ENCODE assay signal across 9 cellular contexts in the genomic region with DNA sequence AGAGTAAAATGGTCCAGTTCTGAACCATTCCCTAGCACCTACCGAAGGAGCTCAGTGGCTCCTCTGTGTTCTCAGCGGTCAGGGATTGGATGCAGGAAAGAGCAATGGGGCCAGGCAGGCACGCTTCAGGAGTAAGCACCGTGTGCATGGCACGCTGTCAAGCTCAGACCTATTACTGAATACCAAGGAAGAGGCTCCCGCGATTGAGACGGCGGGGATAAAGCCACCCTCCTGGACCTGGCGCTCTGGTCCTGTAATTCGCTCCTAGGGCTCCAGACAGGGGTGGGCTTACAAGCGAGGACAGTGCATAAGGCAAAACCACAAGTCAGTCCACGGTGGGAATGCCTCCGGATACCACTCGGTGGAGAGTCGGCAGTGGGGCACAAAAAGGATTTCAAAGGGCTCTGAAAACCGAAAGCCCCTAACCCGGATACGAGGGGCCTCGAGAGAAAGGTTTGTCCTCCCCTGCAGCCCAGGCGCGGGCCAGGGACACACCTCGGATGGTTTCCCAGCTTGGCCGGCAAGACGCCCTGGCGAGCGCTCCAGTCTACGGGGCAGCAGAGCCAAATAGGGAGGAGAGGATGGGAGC. TPM values are rescaled to one million over a fixed set of nuclear protein-coding genes. Genes with fewer than 3 reads are reported as not detected.
DNase-seq lines count a peak whose midpoint lies in the region; ATAC-seq, FAIRE-seq and TF ChIP-seq lines count a peak whose summit lies in the region.
"Had no signal": no experiment of that assay in that cellular context is flagged by ENCODE, and none has a peak within 500 bp of the region (broad histone marks: within the 10 kb centered on the region; RNA-seq: fewer than 3 reads in every experiment).

No MANE protein-coding gene starts in this region.

- TF ChIP-seq CTCF in HCT116 (IDR thresholded peaks at IDR 0.05 in 2 of 3, conservative IDR thresholded peaks at IDR 0.05 in 1 of 3; ENCODE audit: borderline replicate concordance in 1 of 3, insufficient read depth in 1 of 3, low read depth in 2 of 3, low read length in 2 of 3): no peak

- peak overlapping the region; percentile 93 for H3K9ac ChIP-seq in HCT116 (ENCODE audit: low read length)

- H3K4me3 Mint-ChIP-seq in central memory CD8-positive, alpha-beta T cell: peak overlapping the region; percentile 87

- CTCF ChIA-PET in HCT116 (lab: Charles Lee): interaction anchor here (1.3 kb wide), 1 partner anchor 12 kb away, joined by 5 read pairs; no protein-coding TSS in a partner anchor

- ATAC-seq in HCT116 (peak; percentile 24; the same call in 1 of the 2 replicates), HG03045 (IDR thresholded peaks at IDR 0.05; ENCODE audit: unreplicated experiment) (no peak), GM19328 (IDR thresholded peaks at IDR 0.05; ENCODE audit: unreplicated experiment) (no peak)
- no peak for ATAC-seq in central memory CD8-positive, alpha-beta T cell (replicated peaks; ENCODE audit: extremely low read depth, poor library complexity, severe bottlenecking)

- H3K36me3 ChIP-seq in HCT116 (ENCODE audit: control insufficient read depth in 1 of 2, insufficient read depth in 2 of 2, low read length in 2 of 2) (no peaks in the 10 kb centered on the region), small intestine (ENCODE audit: control insufficient read depth in 2 of 2, insufficient read depth in 2 of 2, low read length in 2 of 2) (peaks cover 0 to 3% of the 10 kb centered on the region in 2 donors)

- TF ChIP-seq POLR2A in HCT116 (IDR thresholded peaks at IDR 0.05; ENCODE audit: borderline replicate concordance, extremely low read depth, insufficient read depth, insufficient read length): no peak

- H3K27me3 ChIP-seq in HCT116 (ENCODE audit: insufficient read depth, low read length) (no peaks in the 10 kb centered on the region), small intestine (ENCODE audit: control insufficient read depth in 2 of 2, insufficient read depth in 2 of 2, low read length in 2 of 2) (no peaks in the 10 kb centered on the region)

- FAIRE-seq in small intestine (lab: Jason Lieb, UNC): no peak
- FAIRE-seq: TTC549 had no signal

- RAD21 ChIA-PET in HCT116 (lab: Charles Lee; ENCODE audit: low non-redundant PET in 1 of 2, low total read pairs in 2 of 2, uncharacterized antibody in 2 of 2, unreplicated experiment in 2 of 2): no interaction called here

- no peak for TF ChIP-seq RAD21 in HCT116 (IDR thresholded peaks at IDR 0.05; ENCODE audit: low read depth)

- BruUV-seq in HCT116 (replicated peaks; lab: Mats Ljungman, UMichigan): no TSS peak

- H3K27ac Mint-ChIP-seq in central memory CD8-positive, alpha-beta T cell (ENCODE audit: low read depth): peak overlapping the region; percentile 88

- no peaks in the 10 kb centered on the region for H4K20me1 ChIP-seq in HCT116 (ENCODE audit: insufficient read depth)

- H3K27ac ChIP-seq in HCT116 (ENCODE audit: low read depth, low read length) (peak overlapping the region; percentile 78), small intestine (ENCODE audit: low read depth in 1 of 2, low read length in 1 of 2) (peak overlapping the region in 1 of 2 donors; percentile 95)

- DNase-seq in COR-L47 (lab: John Stamatoyannopoulos, UW) (peak; percentile 46), HCT116 (ENCODE audit: low read depth, low spot score) (no peak), RPMI8226 (peak; percentile 15), islet precursor cell (peak; percentile 77), small intestine (no peak)
- DNase-seq in central memory CD8-positive, alpha-beta T cell (ENCODE audit: low spot score in 2 of 2): no peak

- WGBS in small intestine, 3 donors: 16 to 25% (median 17%) methylated on average over 28 of the region's 28 CpGs

- H3K4me3 ChIP-seq in HCT116 (replicated peaks in 1 of 2; ENCODE audit: low read depth in 1 of 2, low read length in 2 of 2): peak overlapping the region; percentile 88 to 89
- H3K4me3 ChIP-seq in small intestine (ENCODE audit: low read depth in 1 of 2, low read length in 2 of 2): peak overlapping the region; percentile 60 to 69

- intact Hi-C loops in HCT116 (cut with micrococcal nuclease): no loop called here

- no peaks in the 10 kb centered on the region for H3K9me3 Mint-ChIP-seq in central memory CD8-positive, alpha-beta T cell

- H3K36me3 Mint-ChIP-seq in central memory CD8-positive, alpha-beta T cell (ENCODE audit: insufficient read depth): peaks cover 15% of the 10 kb centered on the region

- H3K27me3 Mint-ChIP-seq in central memory CD8-positive, alpha-beta T cell: no peaks in the 10 kb centered on the region

- peaks cover 51% of the 10 kb centered on the region for H3K79me2 ChIP-seq in HCT116 (ENCODE audit: insufficient read depth, low read length)

- no peaks in the 10 kb centered on the region for H3K9me3 ChIP-seq in HCT116 (ENCODE audit: control insufficient read depth in 1 of 2, insufficient read depth in 1 of 2, low read depth in 1 of 2, low read length in 2 of 2)
- H3K9me3 ChIP-seq in small intestine (ENCODE audit: control insufficient read depth, low read depth): no peaks in the 10 kb centered on the region

- no peaks in the 10 kb centered on the region for H3K9me2 ChIP-seq in HCT116 (ENCODE audit: insufficient read depth)

- peaks cover 55% of the 10 kb centered on the region for H3K4me1 Mint-ChIP-seq in central memory CD8-positive, alpha-beta T cell

- H2AFZ ChIP-seq in HCT116 (ENCODE audit: low read depth, low read length, poor library complexity, severe bottlenecking): no peak overlapping the region

- peaks cover 10 to 16% of the 10 kb centered on the region in 2 experiments; a peak in 3 of 4 replicates for H3K4me1 ChIP-seq in HCT116 (ENCODE audit: control insufficient read depth in 1 of 2, insufficient read depth in 2 of 2, low read length in 2 of 2)
- no peaks in the 10 kb centered on the region for H3K4me1 ChIP-seq in small intestine (ENCODE audit: control insufficient read depth in 2 of 2, insufficient read depth in 1 of 2, low read depth in 1 of 2, low read length in 1 of 2)

- POLR2A ChIA-PET in HCT116 (lab: Charles Lee): no interaction called here

- peak overlapping the region; percentile 92 for H3K4me2 ChIP-seq in HCT116 (ENCODE audit: low read length)

TF ChIP-seq in HCT116, 20 proteins besides CTCF, POLR2A, EP300 and RAD21 (continues in another document):
- TF ChIP-seq EZH2 (IDR thresholded peaks at IDR 0.05) (no peak), YY1 (IDR thresholded peaks at IDR 0.05; ENCODE audit: extremely low read depth, insufficient replicate concordance, low read depth, low read length) (no peak), CEBPB (IDR thresholded peaks at IDR 0.05; ENCODE audit: low read depth) (no peak), SRF (IDR thresholded peaks at IDR 0.05; ENCODE audit: low read depth) (no peak), EGR1 (IDR thresholded peaks at IDR 0.05; ENCODE audit: low read depth) (no peak), EZH2phosphoT487 (IDR thresholded peaks at IDR 0.05; ENCODE audit: borderline replicate concordance) (no peak), SP1 (IDR thresholded peaks at IDR 0.05; ENCODE audit: low read depth) (no peak), TCF7L2 (IDR thresholded peaks at IDR 0.05; ENCODE audit: borderline replicate concordance, extremely low read depth, insufficient read depth, insufficient read length) (no peak), ZFX (IDR thresholded peaks at IDR 0.05) (no peak), FOSL1 (IDR thresholded peaks at IDR 0.05; ENCODE audit: low read depth) (no peak), CBX3 (IDR thresholded peaks at IDR 0.05; ENCODE audit: low read depth) (no peak), MAX (IDR thresholded peaks at IDR 0.05) (no peak), ZNF274 (IDR thresholded peaks at IDR 0.05; ENCODE audit: low read depth, low read length) (no peak), ELF1 (IDR thresholded peaks at IDR 0.05; ENCODE audit: borderline replicate concordance, low read depth) (no peak), POLR2AphosphoS5 (IDR thresholded peaks at IDR 0.05; ENCODE audit: low read depth, low read length) (no peak)
- TF ChIP-seq, protein P1, sequence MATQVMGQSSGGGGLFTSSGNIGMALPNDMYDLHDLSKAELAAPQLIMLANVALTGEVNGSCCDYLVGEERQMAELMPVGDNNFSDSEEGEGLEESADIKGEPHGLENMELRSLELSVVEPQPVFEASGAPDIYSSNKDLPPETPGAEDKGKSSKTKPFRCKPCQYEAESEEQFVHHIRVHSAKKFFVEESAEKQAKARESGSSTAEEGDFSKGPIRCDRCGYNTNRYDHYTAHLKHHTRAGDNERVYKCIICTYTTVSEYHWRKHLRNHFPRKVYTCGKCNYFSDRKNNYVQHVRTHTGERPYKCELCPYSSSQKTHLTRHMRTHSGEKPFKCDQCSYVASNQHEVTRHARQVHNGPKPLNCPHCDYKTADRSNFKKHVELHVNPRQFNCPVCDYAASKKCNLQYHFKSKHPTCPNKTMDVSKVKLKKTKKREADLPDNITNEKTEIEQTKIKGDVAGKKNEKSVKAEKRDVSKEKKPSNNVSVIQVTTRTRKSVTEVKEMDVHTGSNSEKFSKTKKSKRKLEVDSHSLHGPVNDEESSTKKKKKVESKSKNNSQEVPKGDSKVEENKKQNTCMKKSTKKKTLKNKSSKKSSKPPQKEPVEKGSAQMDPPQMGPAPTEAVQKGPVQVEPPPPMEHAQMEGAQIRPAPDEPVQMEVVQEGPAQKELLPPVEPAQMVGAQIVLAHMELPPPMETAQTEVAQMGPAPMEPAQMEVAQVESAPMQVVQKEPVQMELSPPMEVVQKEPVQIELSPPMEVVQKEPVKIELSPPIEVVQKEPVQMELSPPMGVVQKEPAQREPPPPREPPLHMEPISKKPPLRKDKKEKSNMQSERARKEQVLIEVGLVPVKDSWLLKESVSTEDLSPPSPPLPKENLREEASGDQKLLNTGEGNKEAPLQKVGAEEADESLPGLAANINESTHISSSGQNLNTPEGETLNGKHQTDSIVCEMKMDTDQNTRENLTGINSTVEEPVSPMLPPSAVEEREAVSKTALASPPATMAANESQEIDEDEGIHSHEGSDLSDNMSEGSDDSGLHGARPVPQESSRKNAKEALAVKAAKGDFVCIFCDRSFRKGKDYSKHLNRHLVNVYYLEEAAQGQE (IDR thresholded peaks at IDR 0.05; ENCODE audit: low read depth): no peak

RNA-seq across cellular contexts. Expression of gene OXCT1, which starts 1.0 kb away (rescaled TPM):
- total RNA-seq in HCT116 (2021; ENCODE audit: unreplicated experiment): 28.1 TPM
- polyA plus RNA-seq in HCT116 (2012): 21.5 and 28.5 TPM in 2 replicates
- polyA plus RNA-seq in small intestine: 10 to 100 TPM in 1 of 3 donors, 1 to 10 TPM in 2; 2.9 to 29.8 (median 3.8) TPM

RNA-seq across cellular contexts. Expression of gene RIMOC1, which starts 34.9 kb away (rescaled TPM):
- total RNA-seq in HCT116 (2021; ENCODE audit: unreplicated experiment): 28.2 TPM
- polyA plus RNA-seq in HCT116 (2012): 2.4 and 3.4 TPM in 2 replicates
- 1 to 10 TPM; 3.8 to 8.4 (median 5.1) TPM for polyA plus RNA-seq in small intestine

RNA-seq across cellular contexts. Expression of gene FBXO4, which starts 55.8 kb away (rescaled TPM):
- 9.0 TPM for total RNA-seq in HCT116 (2021; ENCODE audit: unreplicated experiment)
- polyA plus RNA-seq in HCT116 (2012): 2.5 and 3.9 TPM in 2 replicates
- polyA plus RNA-seq in small intestine: 10 to 100 TPM; 11.1 to 18.1 (median 13.3) TPM

Comparison
In these comparisons a context has a peak if more than half of its experiments do, and no peak if none do; other contexts are left out.
1. DNase-seq: peak in COR-L47 (single experiment), RPMI8226 (single experiment) and islet precursor cell (single experiment); none in HCT116 (single experiment), central memory CD8-positive, alpha-beta T cell (0 of 2) and small intestine (single experiment).